ENCODE assay signal across 16 cellular contexts in genomic region chr6:33163540-33163939, GRCh38. TPM values are rescaled to one million over a fixed set of nuclear protein-coding genes. Genes with fewer than 3 reads are reported as not detected.
A peak's percentile ranks its signal among the peaks of the same experiment; 100 is the strongest.
DNase-seq lines count a peak whose midpoint lies in the region; ATAC-seq, FAIRE-seq and TF ChIP-seq lines count a peak whose summit lies in the region.
"Had no signal": no experiment of that assay in that cellular context is flagged by ENCODE, and none has a peak within 500 bp of the region (broad histone marks: within the 10 kb centered on the region; RNA-seq: fewer than 3 reads in every experiment).

No MANE protein-coding gene starts in this region.

- no peak for ATAC-seq in Right ventricle myocardium inferior
- no peak for ATAC-seq in heart right ventricle
- ATAC-seq in HG02623 (IDR thresholded peaks at IDR 0.05; ENCODE audit: unreplicated experiment), result no peak
- ATAC-seq: GM12878 had no signal

- intact Hi-C loops in Right ventricle myocardium inferior (cut with DNase I) (no loop called here), heart right ventricle (cut with DNase I) (loop anchor here in 9 of 10 donors (2.0 to 5.0 kb wide), 3 partner anchors 34 to 85 kb away; no protein-coding TSS in a partner anchor), head of caudate nucleus (cut with DNase I) (loop anchor here (5.0 kb wide), 2 partner anchors 34 to 84 kb away; no protein-coding TSS in a partner anchor)

- no peak overlapping the region for H2AK5ac ChIP-seq in H1 (ENCODE audit: low read depth, low read length)
- H2AK5ac ChIP-seq in neuronal stem cell (ENCODE audit: low read depth, low read length), result peak overlapping the region; percentile 24

- peaks cover 8% of the 10 kb centered on the region for H3K36me3 Mint-ChIP-seq in endothelial cell (ENCODE audit: low read depth, unreplicated experiment)
- H3K36me3 Mint-ChIP-seq: IgD-negative memory B cell had no signal

- no peak overlapping the region for H3K27ac Mint-ChIP-seq in endothelial cell (ENCODE audit: unreplicated experiment)
- H3K27ac Mint-ChIP-seq: CD4-positive, alpha-beta T cell had no signal

- H3K4me3 Mint-ChIP-seq in endothelial cell (ENCODE audit: unreplicated experiment), result no peak overlapping the region
- H3K4me3 Mint-ChIP-seq: IgD-negative memory B cell had no signal

- H3K18ac ChIP-seq in H1 (ENCODE audit: extremely low read depth, low read length), result no peak overlapping the region
- H3K18ac ChIP-seq in neuronal stem cell (ENCODE audit: low read length), result peak overlapping the region; percentile 15

- no peak for FAIRE-seq in H1 (lab: Jason Lieb, UNC)
- FAIRE-seq: GM12878, GM18507 had no signal

- TF ChIP-seq CTCF in heart right ventricle (IDR thresholded peaks at IDR 0.05) (no peak), H1 (IDR thresholded peaks at IDR 0.05; ENCODE audit: control extremely low read depth in 1 of 3, insufficient read depth in 1 of 3, low read depth in 1 of 3, low read length in 3 of 3) (no peak), endothelial cell (IDR thresholded peaks at IDR 0.05; ENCODE audit: unreplicated experiment) (no peak)

- H3K4me1 ChIP-seq in heart right ventricle, result peaks cover 0 to 21% (median 7%) of the 10 kb centered on the region in 9 donors
- peaks cover 0 to 6% (median 2%) of the 10 kb centered on the region in 4 experiments; a peak in 6 of 7 replicates for H3K4me1 ChIP-seq in H1 (replicated peaks in 1 of 4; ENCODE audit: control insufficient read depth in 3 of 4, insufficient read depth in 4 of 4, low read length in 3 of 4)
- peaks cover 0 to 7% of the 10 kb centered on the region in 2 donors for H3K4me1 ChIP-seq in neuronal stem cell (ENCODE audit: control insufficient read depth in 2 of 2, insufficient read depth in 1 of 2, low read depth in 1 of 2, low read length in 2 of 2)

- 88 to 92% methylated on average over 10 of the region's 10 CpGs for WGBS in heart right ventricle, 2 donors
- WGBS in H1 (ENCODE audit: extremely low coverage in 1 of 2, insufficient coverage in 1 of 2, insufficient read length in 1 of 2, insufficient replicate concordance in 2 of 2, low coverage in 1 of 2, low lambda C conversion rate in 2 of 2, missing lambda C conversion rate in 1 of 2), 2 experiments, result 87% methylated on average over 10 of the region's 10 CpGs; no CpG with 5 or more reads in 1 of the 2 experiments
- WGBS in neuronal stem cell (ENCODE audit: extremely low coverage in 2 of 2, insufficient read length in 2 of 2, insufficient replicate concordance in 1 of 2), 2 donors, result no CpG with 5 or more reads among the region's 10 CpGs

- H3K36me3 ChIP-seq in heart right ventricle (no peaks in the 10 kb centered on the region), H1 (ENCODE audit: control insufficient read depth in 2 of 4, insufficient read depth in 4 of 4, low read length in 3 of 4) (no peaks in the 10 kb centered on the region), neuronal stem cell (replicated peaks in 1 of 2; ENCODE audit: control insufficient read depth in 2 of 2, insufficient read depth in 2 of 2, low read length in 2 of 2) (no peaks in the 10 kb centered on the region)
- H3K36me3 ChIP-seq: BLaER1 treated with 17β-estradiol and CSF1 and Interleukin-3, amounts not matched to agents 10 nM and 100 nM; HAP-1 had no signal

- H2BK15ac ChIP-seq in H1 (ENCODE audit: low read length) (0 out of 2 replicates have a peak overlapping the region, but pooled peaks have one; percentile 4), neuronal stem cell (ENCODE audit: low read length) (peak overlapping the region; percentile 64)

- peak; percentile 34 for DNase-seq in Right ventricle myocardium inferior (ENCODE audit: missing footprints)
- DNase-seq in heart right ventricle, result no peak
- no peak for DNase-seq in H1 (ENCODE audit: low read depth in 1 of 2, low spot score in 2 of 2)
- DNase-seq in neuronal stem cell (ENCODE audit: low spot score), result no peak
- no peak for DNase-seq in endothelial cell (ENCODE audit: low spot score)
- no peak for DNase-seq in head of caudate nucleus
- DNase-seq: AML-193; CD4-positive, alpha-beta T cell; DMS79; GM23248 had no signal

- H3K23ac ChIP-seq in H1 (ENCODE audit: insufficient read length) (no peak overlapping the region), neuronal stem cell (ENCODE audit: low read depth, low read length, poor library complexity) (peak overlapping the region; percentile 85)

- H3K4me1 Mint-ChIP-seq in endothelial cell (ENCODE audit: unreplicated experiment), result peaks cover 16% of the 10 kb centered on the region

- H3K9ac ChIP-seq in H1 (replicated peaks in 1 of 4; ENCODE audit: extremely low read depth in 1 of 4, low read depth in 3 of 4, low read length in 3 of 4) (no peak overlapping the region), neuronal stem cell (ENCODE audit: low read depth, low read length, poor library complexity) (no peak overlapping the region)
- H3K9ac ChIP-seq: BLaER1 treated with 17β-estradiol and CSF1 and Interleukin-3, amounts not matched to agents 10 nM and 100 nM; GM23248 had no signal

- TF ChIP-seq RAD21 in H1 (IDR thresholded peaks at IDR 0.05 in 1 of 2, conservative IDR thresholded peaks at IDR 0.05 in 1 of 2; ENCODE audit: low read depth in 2 of 2, low read length in 2 of 2), result no peak

- no peak for TF ChIP-seq EP300 in H1 (IDR thresholded peaks at IDR 0.05; ENCODE audit: borderline replicate concordance in 1 of 2, low read depth in 2 of 2, low read length in 2 of 2)

- H3K9me3 Mint-ChIP-seq in endothelial cell (ENCODE audit: unreplicated experiment), result no peaks in the 10 kb centered on the region
- H3K9me3 Mint-ChIP-seq: CD4-positive, alpha-beta T cell; IgD-negative memory B cell had no signal

- CTCF ChIA-PET in H1 (lab: Charles Lee; ENCODE audit: partially characterized antibody), result interaction anchor here (0.8 to 9.5 kb wide), 13 partner anchors 10 to 179 kb away, joined by 3 to 74 read pairs (median 5); no protein-coding TSS in a partner anchor

- H2BK5ac ChIP-seq in H1 (ENCODE audit: low read depth, low read length), result no peak overlapping the region
- H2BK5ac ChIP-seq in neuronal stem cell (ENCODE audit: low read length), result no peak overlapping the region

- POLR2A ChIA-PET in H1 (lab: Charles Lee; ENCODE audit: partially characterized antibody), result interaction anchor here (1.2 to 4.0 kb wide), 5 partner anchors 13 to 191 kb away, joined by 3 to 22 read pairs (median 8); partner anchors contain the start of gene COL11A2

- no peak for TF ChIP-seq POLR2A in H1 (IDR thresholded peaks at IDR 0.05; ENCODE audit: control extremely low read depth in 1 of 2, low read depth in 2 of 2, low read length in 2 of 2)

- no peak overlapping the region for H3K56ac ChIP-seq in H1 (replicated peaks; ENCODE audit: insufficient read length, low read depth, low read length)

- H2AFZ ChIP-seq in H1 (ENCODE audit: low read length), result no peak overlapping the region
- H2AFZ ChIP-seq in neuronal stem cell (ENCODE audit: low read length), result no peak overlapping the region
- H2AFZ ChIP-seq: GM23248 had no signal

- H3K27ac ChIP-seq in heart right ventricle, result no peak overlapping the region
- H3K27ac ChIP-seq in H1 (ENCODE audit: low read depth, low read length), result no peak overlapping the region
- no peak overlapping the region for H3K27ac ChIP-seq in neuronal stem cell (replicated peaks; ENCODE audit: low read length)
- H3K27ac ChIP-seq: BLaER1 treated with 17β-estradiol and CSF1 and Interleukin-3, amounts not matched to agents 10 nM and 100 nM; GM23248 had no signal

- peaks cover 9% of the 10 kb centered on the region for H3K27me3 Mint-ChIP-seq in endothelial cell (ENCODE audit: unreplicated experiment)
- H3K27me3 Mint-ChIP-seq: CD4-positive, alpha-beta T cell had no signal

- H3K4me2 ChIP-seq in H1 (ENCODE audit: insufficient read depth in 1 of 2, low read depth in 2 of 2, low read length in 2 of 2) (no peak overlapping the region), neuronal stem cell (ENCODE audit: insufficient read depth, low read length, poor library complexity, severe bottlenecking) (no peak overlapping the region)

- H4K8ac ChIP-seq in H1 (ENCODE audit: extremely low read depth, insufficient read depth, low read length) (no peak overlapping the region; the same call in 1 of the 2 replicates), neuronal stem cell (ENCODE audit: low read depth, low read length) (no peak overlapping the region)

- no peaks in the 10 kb centered on the region for H3K79me1 ChIP-seq in H1 (ENCODE audit: low read depth, low read length)
- H3K79me1 ChIP-seq in neuronal stem cell (ENCODE audit: low read depth, low read length), result no peaks in the 10 kb centered on the region

- no peak overlapping the region; the same call in 1 of the 2 replicates for H2BK12ac ChIP-seq in H1 (ENCODE audit: low read depth, low read length)
- H2BK12ac ChIP-seq in neuronal stem cell (ENCODE audit: low read length), result no peak overlapping the region

- H3K23me2 ChIP-seq in H1 (ENCODE audit: low read depth, low read length), result peaks cover 7% of the 10 kb centered on the region; the same call in 1 of the 2 replicates

- H4K5ac ChIP-seq in H1 (ENCODE audit: insufficient read length, low read depth, low read length), result no peak overlapping the region

- H2BK20ac ChIP-seq in H1 (ENCODE audit: low read length), result no peak overlapping the region

- H3K4me3 ChIP-seq in heart right ventricle, result no peak overlapping the region
- no peak overlapping the region for H3K4me3 ChIP-seq in H1 (ENCODE audit: extremely low read depth in 1 of 4, insufficient read depth in 2 of 4, low read depth in 3 of 4, low read length in 4 of 4)
- H3K4me3 ChIP-seq in neuronal stem cell (ENCODE audit: low read length in 2 of 2), result no peak overlapping the region
- H3K4me3 ChIP-seq: BLaER1 treated with 17β-estradiol and CSF1 and Interleukin-3, amounts not matched to agents 10 nM and 100 nM; GM12878; GM23248; HAP-1 had no signal

- H3K79me2 ChIP-seq in H1 (ENCODE audit: control insufficient read depth in 1 of 2, insufficient read depth in 2 of 2, low read length in 2 of 2), result no peaks in the 10 kb centered on the region

- no peaks in the 10 kb centered on the region for H3K9me3 ChIP-seq in heart right ventricle
- H3K9me3 ChIP-seq in H1 (ENCODE audit: insufficient read depth in 2 of 2, low read depth in 1 of 2, low read length in 1 of 2), result no peaks in the 10 kb centered on the region
- H3K9me3 ChIP-seq in neuronal stem cell (replicated peaks in 1 of 2; ENCODE audit: control insufficient read depth in 2 of 2, insufficient read depth in 1 of 2, low read depth in 1 of 2, low read length in 2 of 2), result no peaks in the 10 kb centered on the region
- H3K9me3 ChIP-seq: BLaER1 treated with 17β-estradiol and CSF1 and Interleukin-3, amounts not matched to agents 10 nM and 100 nM; HAP-1 had no signal

- no peak overlapping the region for H4K91ac ChIP-seq in H1 (replicated peaks; ENCODE audit: insufficient read length, low read length)
- no peak overlapping the region for H4K91ac ChIP-seq in neuronal stem cell (ENCODE audit: low read depth, low read length, poor library complexity)

- H3K14ac ChIP-seq in H1 (ENCODE audit: insufficient read length) (no peak overlapping the region), neuronal stem cell (ENCODE audit: low read length) (peak overlapping the region; percentile 76)

- H3K4ac ChIP-seq in H1 (replicated peaks; ENCODE audit: insufficient read length, low read depth, low read length), result no peak overlapping the region
- no peak overlapping the region for H3K4ac ChIP-seq in neuronal stem cell (ENCODE audit: low read length)

- H3K27me3 ChIP-seq in heart right ventricle, result no peaks in the 10 kb centered on the region
- H3K27me3 ChIP-seq in H1 (replicated peaks in 1 of 4; ENCODE audit: control insufficient read depth in 3 of 4, extremely low read depth in 1 of 4, insufficient read depth in 3 of 4, low read length in 3 of 4), result peaks cover 0 to 8% (median 2%) of the 10 kb centered on the region in 4 experiments; a peak in 4 of 7 replicates
- peaks cover 0 to 21% (median 10%) of the 10 kb centered on the region in 3 experiments for H3K27me3 ChIP-seq in neuronal stem cell (ENCODE audit: control insufficient read depth in 3 of 3, insufficient read depth in 3 of 3, low read depth in 1 of 3, low read length in 3 of 3)
- H3K27me3 ChIP-seq: BLaER1 treated with 17β-estradiol and CSF1 and Interleukin-3, amounts not matched to agents 10 nM and 100 nM had no signal

- H2BK120ac ChIP-seq in H1 (replicated peaks; ENCODE audit: low read depth, low read length) (no peak overlapping the region), neuronal stem cell (ENCODE audit: low read depth, low read length) (no peak overlapping the region)

- no peaks in the 10 kb centered on the region for H4K20me1 ChIP-seq in H1 (replicated peaks in 1 of 2; ENCODE audit: control insufficient read depth in 1 of 2, insufficient read depth in 2 of 2, low read length in 2 of 2)
- H4K20me1 ChIP-seq: BLaER1 treated with 17β-estradiol and CSF1 and Interleukin-3, amounts not matched to agents 10 nM and 100 nM had no signal

RNA-seq across cellular contexts. Expression of gene COL11A2, which starts 28.7 kb away (rescaled TPM):
- 1.1 TPM for total RNA-seq in Right ventricle myocardium inferior
- 1 to 10 TPM in 3 of 10 donors, under 1 TPM in 7; 0.52 to 3.9 (median 0.94) TPM for total RNA-seq in heart right ventricle
- 1 to 10 TPM in 1 of 2 donors, under 1 TPM in 1; 0.55 to 8.7 TPM for polyA plus RNA-seq in heart right ventricle
- total RNA-seq in H1 (2021; fragmentation: NEBNext Ultra II Directional; extraction: Animal tissue kit (Norgen Biotek cat#: 25700)), result 2.8 and 3.5 TPM in 2 replicates
- 3.8 and 4.7 TPM in 2 replicates for polyA plus RNA-seq in H1 (2011; rRNA removed)
- 3.6 TPM for polyA plus RNA-seq in H1 (2011; cell fraction: cytosol; rRNA removed)
- 35.4 TPM for polyA plus RNA-seq in H1 (2011; cell fraction: nucleus; rRNA removed)
- 3.6 to 5.4 TPM (median 4.7 TPM) in 4 replicates for polyA plus RNA-seq in H1 (2012, experiment 1 of 2)
- polyA plus RNA-seq in H1 (2012, experiment 2 of 2), result 2.6 TPM
- polyA plus RNA-seq in H1 (2013, experiment 1 of 2), result 3.4 TPM
- 3.2 TPM for polyA plus RNA-seq in H1 (2013, experiment 2 of 2)
- polyA minus RNA-seq in H1 (2011; rRNA and poly(A)+ RNA removed), result 1.8 and 2.2 TPM in 2 replicates
- 0.59 TPM for polyA minus RNA-seq in H1 (2011; cell fraction: cytosol; rRNA and poly(A)+ RNA removed)
- 3.3 TPM for polyA minus RNA-seq in H1 (2011; cell fraction: nucleus; rRNA and poly(A)+ RNA removed)
- 0.86 TPM for polyA plus RNA-seq in neuronal stem cell (2013, experiment 1 of 2)
- polyA plus RNA-seq in neuronal stem cell (2013, experiment 2 of 2), result 0.82 TPM
- 127 TPM for total RNA-seq in endothelial cell (ENCODE audit: unreplicated experiment)
- polyA plus RNA-seq: IgD-negative memory B cell had no signal

RNA-seq across cellular contexts. Expression of gene RXRB, which starts 36.9 kb away (rescaled TPM):
- total RNA-seq in Right ventricle myocardium inferior (39.3 TPM), heart right ventricle (10 to 100 TPM; 29.7 to 39.1 (median 33.2) TPM), endothelial cell (ENCODE audit: unreplicated experiment) (35.8 TPM)
- polyA plus RNA-seq in heart right ventricle (10 to 100 TPM; 22.2 to 40.7 TPM), H1 (2011; rRNA removed) (13.0 and 13.9 TPM in 2 replicates)
- 17.8 and 18.1 TPM in 2 replicates for total RNA-seq in H1 (2021; fragmentation: NEBNext Ultra II Directional; extraction: Animal tissue kit (Norgen Biotek cat#: 25700))
- polyA plus RNA-seq in H1 (2011; cell fraction: cytosol; rRNA removed), result 16.9 TPM
- polyA plus RNA-seq in H1 (2011; cell fraction: nucleus; rRNA removed), result 66.2 TPM
- 19.8 to 22.9 TPM (median 20.3 TPM) in 4 replicates for polyA plus RNA-seq in H1 (2012, experiment 1 of 2)
- polyA plus RNA-seq in H1 (2012, experiment 2 of 2), result 16.5 TPM
- 10.0 TPM for polyA plus RNA-seq in H1 (2013, experiment 1 of 2)
- 8.4 TPM for polyA plus RNA-seq in H1 (2013, experiment 2 of 2)
- polyA minus RNA-seq in H1 (2011; rRNA and poly(A)+ RNA removed), result 21.1 and 23.4 TPM in 2 replicates
- 12.0 TPM for polyA minus RNA-seq in H1 (2011; cell fraction: cytosol; rRNA and poly(A)+ RNA removed)
- polyA minus RNA-seq in H1 (2011; cell fraction: nucleus; rRNA and poly(A)+ RNA removed), result 18.4 TPM
- 18.7 TPM for polyA plus RNA-seq in neuronal stem cell (2013, experiment 1 of 2)
- polyA plus RNA-seq in neuronal stem cell (2013, experiment 2 of 2), result 18.1 TPM

RNA-seq across cellular contexts. Expression of gene SLC39A7, which starts 37.1 kb away (rescaled TPM):
- total RNA-seq in Right ventricle myocardium inferior (55.4 TPM), heart right ventricle (100 to 1,000 TPM in 1 of 10 donors, 10 to 100 TPM in 9; 44.8 to 104 (median 53.1) TPM), endothelial cell (ENCODE audit: unreplicated experiment) (108 TPM)
- polyA plus RNA-seq in heart right ventricle (100 to 1,000 TPM in 1 of 2 donors, 10 to 100 TPM in 1; 25.8 to 178 TPM), H1 (2011; rRNA removed) (63.3 and 70.2 TPM in 2 replicates)
- 120 and 123 TPM in 2 replicates for total RNA-seq in H1 (2021; fragmentation: NEBNext Ultra II Directional; extraction: Animal tissue kit (Norgen Biotek cat#: 25700))
- polyA plus RNA-seq in H1 (2011; cell fraction: cytosol; rRNA removed), result 82.9 TPM
- 75.8 TPM for polyA plus RNA-seq in H1 (2011; cell fraction: nucleus; rRNA removed)
- polyA plus RNA-seq in H1 (2012, experiment 1 of 2), result 144 to 176 TPM (median 153 TPM) in 4 replicates
- 57.8 TPM for polyA plus RNA-seq in H1 (2012, experiment 2 of 2)
- polyA plus RNA-seq in H1 (2013, experiment 1 of 2), result 66.7 TPM
- 81.1 TPM for polyA plus RNA-seq in H1 (2013, experiment 2 of 2)
- 86.6 and 90.3 TPM in 2 replicates for polyA minus RNA-seq in H1 (2011; rRNA and poly(A)+ RNA removed)
- polyA minus RNA-seq in H1 (2011; cell fraction: cytosol; rRNA and poly(A)+ RNA removed), result 34.1 TPM
- 29.8 TPM for polyA minus RNA-seq in H1 (2011; cell fraction: nucleus; rRNA and poly(A)+ RNA removed)
- polyA plus RNA-seq in neuronal stem cell (2013, experiment 1 of 2), result 42.0 TPM
- polyA plus RNA-seq in neuronal stem cell (2013, experiment 2 of 2), result 40.1 TPM

RNA-seq across cellular contexts. Expression of gene HSD17B8, which starts 40.9 kb away (rescaled TPM):
- total RNA-seq in Right ventricle myocardium inferior (25.0 TPM), heart right ventricle (10 to 100 TPM; 17.6 to 25.5 (median 23.0) TPM), endothelial cell (ENCODE audit: unreplicated experiment) (6.5 TPM)
- polyA plus RNA-seq in heart right ventricle (10 to 100 TPM in 1 of 2 donors, 1 to 10 TPM in 1; 7.4 to 15.1 TPM), H1 (2011; rRNA removed) (17.1 and 22.0 TPM in 2 replicates)
- total RNA-seq in H1 (2021; fragmentation: NEBNext Ultra II Directional; extraction: Animal tissue kit (Norgen Biotek cat#: 25700)), result 3.3 and 3.6 TPM in 2 replicates
- polyA plus RNA-seq in H1 (2011; cell fraction: cytosol; rRNA removed), result 19.1 TPM
- polyA plus RNA-seq in H1 (2011; cell fraction: nucleus; rRNA removed), result 14.9 TPM
- 5.5 to 9.2 TPM (median 7.1 TPM) in 4 replicates for polyA plus RNA-seq in H1 (2012, experiment 1 of 2)
- 10.3 TPM for polyA plus RNA-seq in H1 (2012, experiment 2 of 2)
- 4.2 TPM for polyA plus RNA-seq in H1 (2013, experiment 1 of 2)
- polyA plus RNA-seq in H1 (2013, experiment 2 of 2), result 4.5 TPM
- polyA minus RNA-seq in H1 (2011; rRNA and poly(A)+ RNA removed), result 4.1 and 4.2 TPM in 2 replicates
- 4.0 TPM for polyA minus RNA-seq in H1 (2011; cell fraction: cytosol; rRNA and poly(A)+ RNA removed)
- polyA minus RNA-seq in H1 (2011; cell fraction: nucleus; rRNA and poly(A)+ RNA removed), result 4.2 TPM
- polyA plus RNA-seq in neuronal stem cell (2013, experiment 1 of 2), result 8.2 TPM
- 8.3 TPM for polyA plus RNA-seq in neuronal stem cell (2013, experiment 2 of 2)

RNA-seq across cellular contexts. Expression of gene RING1, which starts 44.8 kb away (rescaled TPM):
- total RNA-seq in Right ventricle myocardium inferior, result 27.7 TPM
- total RNA-seq in heart right ventricle, result 10 to 100 TPM; 26.5 to 32.1 (median 28.0) TPM
- 10 to 100 TPM; 28.6 to 35.1 TPM for polyA plus RNA-seq in heart right ventricle
- total RNA-seq in H1 (2021; fragmentation: NEBNext Ultra II Directional; extraction: Animal tissue kit (Norgen Biotek cat#: 25700)), result 26.0 and 27.4 TPM in 2 replicates
- 16.4 and 26.0 TPM in 2 replicates for polyA plus RNA-seq in H1 (2011; rRNA removed)
- polyA plus RNA-seq in H1 (2011; cell fraction: cytosol; rRNA removed), result 21.6 TPM
- 47.7 TPM for polyA plus RNA-seq in H1 (2011; cell fraction: nucleus; rRNA removed)
- 28.0 to 35.2 TPM (median 32.1 TPM) in 4 replicates for polyA plus RNA-seq in H1 (2012, experiment 1 of 2)
- polyA plus RNA-seq in H1 (2012, experiment 2 of 2), result 17.7 TPM
- polyA plus RNA-seq in H1 (2013, experiment 1 of 2), result 20.9 TPM
- polyA plus RNA-seq in H1 (2013, experiment 2 of 2), result 20.0 TPM
- 12.0 and 14.3 TPM in 2 replicates for polyA minus RNA-seq in H1 (2011; rRNA and poly(A)+ RNA removed)
- 9.2 TPM for polyA minus RNA-seq in H1 (2011; cell fraction: cytosol; rRNA and poly(A)+ RNA removed)
- polyA minus RNA-seq in H1 (2011; cell fraction: nucleus; rRNA and poly(A)+ RNA removed), result 6.3 TPM
- polyA plus RNA-seq in neuronal stem cell (2013, experiment 1 of 2), result 47.3 TPM
- 47.9 TPM for polyA plus RNA-seq in neuronal stem cell (2013, experiment 2 of 2)
- total RNA-seq in endothelial cell (ENCODE audit: unreplicated experiment), result 19.6 TPM

Comparison
In these comparisons a context has a peak if more than half of its experiments do, and no peak if none do; other contexts are left out.
1. RNA of gene COL11A2, which starts 28.7 kb away (total RNA-seq): 127 TPM in endothelial cell (single experiment); 2.8 to 3.5 TPM in H1, 1.1 TPM in Right ventricle myocardium inferior (single experiment) and 0.52 to 3.9 TPM in heart right ventricle; every median in the first group is over 10 times any median in the second.